In genomic region chr17:38583176-38583575, GRCh38 we compare ENCODE assay signal across 1 cellular context.
TF ChIP-seq lines count a peak whose summit lies in the region.

No MANE protein-coding gene starts in this region.

TF ChIP-seq in HEK293, 187 proteins besides CTCF, POLR2A, EP300 and RAD21 (continued from another document):
- TF ChIP-seq KLF17 (tag by site-specific recombination; IDR thresholded peaks at IDR 0.05) (peak; percentile 72), ZNF280D (tag by site-specific recombination; IDR thresholded peaks at IDR 0.05) (no peak), PRDM1 (tag by site-specific recombination; IDR thresholded peaks at IDR 0.05) (peak; percentile 85)
